In the genomic region with DNA sequence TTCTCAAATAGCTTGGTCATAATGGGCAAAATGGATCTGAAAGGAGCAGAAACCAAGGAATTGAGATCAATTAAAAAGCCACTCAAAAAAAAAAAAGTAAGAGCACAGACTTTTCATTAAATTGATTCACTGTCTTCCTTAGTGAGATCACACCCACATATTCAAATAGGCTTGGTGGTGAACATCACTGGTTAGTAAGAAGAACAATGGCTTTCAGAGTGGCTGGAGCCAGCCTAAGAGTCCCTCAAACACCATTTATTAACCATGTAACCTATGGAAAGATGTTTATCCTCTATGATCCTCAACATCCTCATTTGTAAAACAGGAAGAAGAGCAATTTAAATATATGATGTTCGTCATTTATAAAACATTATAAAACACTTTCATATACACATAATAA, we compare ENCODE assay signal across 31 cellular contexts.
"Had no signal": no experiment of that assay in that cellular context is flagged by ENCODE, and none has a peak within 500 bp of the region (broad histone marks: within the 10 kb centered on the region; RNA-seq: fewer than 3 reads in every experiment).

No MANE protein-coding gene starts in this region.

- H3K4me3 Mint-ChIP-seq: activated B cell treated with CpG ODN at 0.5 μM for 24 hours; activated CD4-positive, alpha-beta memory T cell treated with anti-CD3 and anti-CD28 coated beads, Interleukin-2, amount 10 ng/mL, durations not matched to agents 7 days and 5 days; activated CD4-positive, alpha-beta T cell treated with anti-CD3 and anti-CD28 coated beads, Interleukin-2, amount 10 ng/mL, durations not matched to agents 24 days and 14 days; activated CD8-positive, alpha-beta memory T cell treated with anti-CD3 and anti-CD28 coated beads, Interleukin-2, amount 10 ng/mL, durations not matched to agents 7 days and 5 days; activated CD8-positive, alpha-beta T cell treated with anti-CD3 and anti-CD28 coated beads, Interleukin-2, amount 10 ng/mL, durations not matched to agents 7 days and 5 days; activated naive CD4-positive, alpha-beta T cell treated with anti-CD3 and anti-CD28 coated beads, Interleukin-2, amount 10 ng/mL, durations not matched to agents 7 days and 5 days; activated naive CD4-positive, alpha-beta T cell treated with anti-CD3 and anti-CD28 coated beads, Interleukin-2, amount 50 U/mL, for 24 hours; activated naive CD8-positive, alpha-beta T cell; activated naive CD8-positive, alpha-beta T cell treated with anti-CD3 and anti-CD28 coated beads, Interleukin-2, amount 10 ng/mL, durations not matched to agents 7 days and 5 days; activated naive CD8-positive, alpha-beta T cell treated with anti-CD3 and anti-CD28 coated beads, Interleukin-2, amount 50 U/mL, for 24 hours; activated T-cell treated with anti-CD3 and anti-CD28 coated beads, Interleukin-2, amount 50 U/mL, for 24 hours; T-helper 1 cell treated with Interleukin-12 subunit alpha and Interleukin-12 subunit beta and Interleukin-4 antibody, amounts not matched to agents 30 μg/mL and 1 μg/mL, for 36 hours; T-helper 2 cell treated with Interferon-gamma antibody and Interleukin-4, amounts not matched to agents 5 μg/mL and 100 μg/mL, for 36 hours had no signal

- H3K36me3 Mint-ChIP-seq: activated CD8-positive, alpha-beta memory T cell treated with anti-CD3 and anti-CD28 coated beads, Interleukin-2, amount 10 ng/mL, durations not matched to agents 7 days and 5 days; activated naive CD4-positive, alpha-beta T cell treated with anti-CD3 and anti-CD28 coated beads, Interleukin-2, amount 10 ng/mL, durations not matched to agents 7 days and 5 days; activated naive CD4-positive, alpha-beta T cell treated with anti-CD3 and anti-CD28 coated beads, Interleukin-2, amount 50 U/mL, for 24 hours; activated naive CD8-positive, alpha-beta T cell treated with anti-CD3 and anti-CD28 coated beads, Interleukin-2, amount 10 ng/mL, durations not matched to agents 7 days and 5 days had no signal

- H3K9me3 Mint-ChIP-seq: activated B cell treated with CpG ODN at 0.5 μM for 24 hours; activated CD4-positive, alpha-beta memory T cell treated with anti-CD3 and anti-CD28 coated beads, Interleukin-2, amount 10 ng/mL, durations not matched to agents 7 days and 5 days; activated CD4-positive, alpha-beta T cell treated with anti-CD3 and anti-CD28 coated beads, Interleukin-2, amount 10 ng/mL, durations not matched to agents 24 days and 14 days; activated naive CD4-positive, alpha-beta T cell treated with anti-CD3 and anti-CD28 coated beads, Interleukin-2, amount 10 ng/mL, durations not matched to agents 7 days and 5 days; activated naive CD4-positive, alpha-beta T cell treated with anti-CD3 and anti-CD28 coated beads, Interleukin-2, amount 50 U/mL, for 24 hours; activated naive CD8-positive, alpha-beta T cell treated with anti-CD3 and anti-CD28 coated beads, Interleukin-2, amount 10 ng/mL, durations not matched to agents 7 days and 5 days; activated naive CD8-positive, alpha-beta T cell treated with anti-CD3 and anti-CD28 coated beads, Interleukin-2, amount 50 U/mL, for 24 hours; activated T-cell treated with anti-CD3 and anti-CD28 coated beads, Interleukin-2, amount 50 U/mL, for 24 hours; activated T-helper 2 cell treated with anti-CD3 and anti-CD28 coated beads, Interferon-gamma antibody, Interleukin-2, Interleukin-4, amounts not matched to agents 10 μg/mL and 5 μg/mL and 100 μg/mL, durations not matched to agents 14 hours and 24 hours and 36 hours; T-helper 1 cell treated with Interleukin-12 subunit alpha and Interleukin-12 subunit beta and Interleukin-4 antibody, amounts not matched to agents 30 μg/mL and 1 μg/mL, for 36 hours; T-helper 2 cell treated with Interferon-gamma antibody and Interleukin-4, amounts not matched to agents 5 μg/mL and 100 μg/mL, for 36 hours had no signal

- H3K27me3 Mint-ChIP-seq: activated B cell treated with CpG ODN at 0.5 μM for 24 hours; activated CD4-positive, alpha-beta memory T cell treated with anti-CD3 and anti-CD28 coated beads, Interleukin-2, amount 10 ng/mL, durations not matched to agents 7 days and 5 days; activated naive CD4-positive, alpha-beta T cell treated with anti-CD3 and anti-CD28 coated beads, Interleukin-2, amount 50 U/mL, for 24 hours; activated naive CD8-positive, alpha-beta T cell; activated naive CD8-positive, alpha-beta T cell treated with anti-CD3 and anti-CD28 coated beads, Interleukin-2, amount 10 ng/mL, durations not matched to agents 7 days and 5 days; activated naive CD8-positive, alpha-beta T cell treated with anti-CD3 and anti-CD28 coated beads, Interleukin-2, amount 50 U/mL, for 24 hours; activated T-cell treated with anti-CD3 and anti-CD28 coated beads, Interleukin-2, amount 50 U/mL, for 24 hours had no signal

- ATAC-seq: activated CD8-positive, alpha-beta memory T cell treated with anti-CD3 and anti-CD28 coated beads, Interleukin-2, amount 10 ng/mL, durations not matched to agents 7 days and 5 days; activated CD8-positive, alpha-beta T cell treated with anti-CD3 and anti-CD28 coated beads, Interleukin-2, amount 10 ng/mL, durations not matched to agents 7 days and 5 days; activated naive CD8-positive, alpha-beta T cell treated with anti-CD3 and anti-CD28 coated beads, Interleukin-2, amount 50 U/mL, for 24 hours; body of pancreas had no signal

- H3K4me1 Mint-ChIP-seq: activated CD4-positive, alpha-beta T cell treated with anti-CD3 and anti-CD28 coated beads, Interleukin-2, amount 10 ng/mL, durations not matched to agents 24 days and 14 days; activated naive CD4-positive, alpha-beta T cell treated with anti-CD3 and anti-CD28 coated beads, Interleukin-2, amount 10 ng/mL, durations not matched to agents 7 days and 5 days; activated naive CD4-positive, alpha-beta T cell treated with anti-CD3 and anti-CD28 coated beads, Interleukin-2, amount 50 U/mL, for 24 hours had no signal

- H3K27ac Mint-ChIP-seq: activated B cell treated with CpG ODN at 0.5 μM for 24 hours; activated CD4-positive, alpha-beta memory T cell treated with anti-CD3 and anti-CD28 coated beads, Interleukin-2, amount 10 ng/mL, durations not matched to agents 7 days and 5 days; activated CD4-positive, alpha-beta T cell treated with anti-CD3 and anti-CD28 coated beads, Interleukin-2, amount 10 ng/mL, durations not matched to agents 24 days and 14 days; activated CD8-positive, alpha-beta memory T cell treated with anti-CD3 and anti-CD28 coated beads, Interleukin-2, amount 10 ng/mL, durations not matched to agents 7 days and 5 days; activated CD8-positive, alpha-beta T cell treated with anti-CD3 and anti-CD28 coated beads, Interleukin-2, amount 10 ng/mL, durations not matched to agents 7 days and 5 days; activated naive CD4-positive, alpha-beta T cell treated with anti-CD3 and anti-CD28 coated beads, Interleukin-2, amount 10 ng/mL, durations not matched to agents 7 days and 5 days; activated naive CD4-positive, alpha-beta T cell treated with anti-CD3 and anti-CD28 coated beads, Interleukin-2, amount 50 U/mL, for 24 hours; activated naive CD8-positive, alpha-beta T cell; activated naive CD8-positive, alpha-beta T cell treated with anti-CD3 and anti-CD28 coated beads, Interleukin-2, amount 10 ng/mL, durations not matched to agents 7 days and 5 days; activated naive CD8-positive, alpha-beta T cell treated with anti-CD3 and anti-CD28 coated beads, Interleukin-2, amount 50 U/mL, for 24 hours; activated T-cell treated with anti-CD3 and anti-CD28 coated beads, Interleukin-2, amount 50 U/mL, for 24 hours; activated T-helper 2 cell treated with anti-CD3 and anti-CD28 coated beads, Interferon-gamma antibody, Interleukin-2, Interleukin-4, amounts not matched to agents 10 μg/mL and 5 μg/mL and 100 μg/mL, durations not matched to agents 14 hours and 24 hours and 36 hours; T-helper 1 cell treated with Interleukin-12 subunit alpha and Interleukin-12 subunit beta and Interleukin-4 antibody, amounts not matched to agents 30 μg/mL and 1 μg/mL, for 36 hours; T-helper 2 cell treated with Interferon-gamma antibody and Interleukin-4, amounts not matched to agents 5 μg/mL and 100 μg/mL, for 36 hours had no signal

- DNase-seq: activated B cell treated with CpG ODN at 0.5 μM for 24 hours; activated CD4-positive, alpha-beta memory T cell treated with anti-CD3 and anti-CD28 coated beads, Interleukin-2, amount 10 ng/mL, durations not matched to agents 7 days and 5 days; activated CD4-positive, alpha-beta T cell treated with anti-CD3 and anti-CD28 coated beads for 4 hours; activated CD4-positive, alpha-beta T cell treated with anti-CD3 and anti-CD28 coated beads, Interleukin-2, amount 10 ng/mL, durations not matched to agents 24 days and 14 days; activated CD4-positive, alpha-beta T cell treated with anti-CD3 and anti-CD28 coated beads, Interleukin-2, amount 50 U/mL, for 48 hours; activated CD4-positive, CD25-positive, alpha-beta regulatory T cell treated with anti-CD3 and anti-CD28 coated beads, Interleukin-2, amount 50 U/mL, for 72 hours; activated CD8-positive, alpha-beta memory T cell treated with anti-CD3 and anti-CD28 coated beads for 24 hours; activated CD8-positive, alpha-beta memory T cell treated with anti-CD3 and anti-CD28 coated beads, Interleukin-2, amount 10 ng/mL, durations not matched to agents 7 days and 5 days; activated CD8-positive, alpha-beta memory T cell treated with anti-CD3 and anti-CD28 coated beads, Interleukin-2, amount 50 U/mL, for 48 hours; activated CD8-positive, alpha-beta T cell treated with anti-CD3 and anti-CD28 coated beads, Interleukin-2, amount 10 ng/mL, durations not matched to agents 7 days and 5 days; activated effector memory CD4-positive, alpha-beta T cell treated with Interleukin-2 at 50 U/mL for 16 hours; activated gamma-delta T cell; activated naive CD4-positive, alpha-beta T cell treated with anti-CD3 and anti-CD28 coated beads, Interleukin-2, amount 10 ng/mL, durations not matched to agents 7 days and 5 days; activated naive CD4-positive, alpha-beta T cell treated with Interleukin-2 at 50 U/mL for 16 hours; activated naive CD8-positive, alpha-beta T cell treated with anti-CD3 and anti-CD28 coated beads, Interleukin-2, amount 10 ng/mL, durations not matched to agents 7 days and 5 days; activated naive CD8-positive, alpha-beta T cell treated with anti-CD3 and anti-CD28 coated beads, Interleukin-2, amount 50 U/mL, for 24 hours; activated T-cell treated with anti-CD3 and anti-CD28 coated beads, Interleukin-2, amount 50 U/mL, for 24 hours; activated T-cell treated with anti-CD3 and anti-CD28 coated beads, Interleukin-2, amount 50 U/mL, for 48 hours; amygdala; anterior cingulate cortex; body of pancreas; brain microvascular endothelial cell; central memory CD4-positive, alpha-beta T cell; T-helper 1 cell; T-helper 2 cell; T-helper 9 cell had no signal
